ENCODE assay signal across 8 cellular contexts in genomic region chr1:149558350-149558825, GRCh38. TPM values are rescaled to one million over a fixed set of nuclear protein-coding genes. Genes with fewer than 3 reads are reported as not detected.
A peak's percentile ranks its signal among the peaks of the same experiment; 100 is the strongest.
DNase-seq lines count a peak whose midpoint lies in the region; FAIRE-seq and TF ChIP-seq lines count a peak whose summit lies in the region.
"Not testable (repeated sequence)": the region's sequence is repeated elsewhere in the genome, so short reads cannot be mapped to it uniquely, and the experiment has no call there.

No MANE protein-coding gene starts in this region.

- dilution Hi-C loops in endothelial cell of umbilical vein (cut with MboI; ENCODE audit: extremely low pct_ligation_motif_present, low sequenced_read_pairs), result not testable (repeated sequence)

- H3K27me3 ChIP-seq in HUES48 (ENCODE audit: control insufficient read depth, insufficient read depth, low read length); endothelial cell of umbilical vein (ENCODE audit: control insufficient read depth in 2 of 2, insufficient read depth in 2 of 2, low read length in 2 of 2): not testable (repeated sequence)

- H3K9me3 ChIP-seq in HUES48 (ENCODE audit: control insufficient read depth, insufficient read depth, low read length); endothelial cell of umbilical vein (replicated peaks; ENCODE audit: control insufficient read depth, insufficient read depth, low read length); kidney (ENCODE audit: control insufficient read depth in 1 of 2, low read length in 2 of 2): not testable (repeated sequence)

- peak; percentile 13 for DNase-seq in Ammon's horn (ENCODE audit: low spot score)
- peak; percentile 68 for DNase-seq in activated CD4-positive, CD25-positive, alpha-beta regulatory T cell treated with anti-CD3 and anti-CD28 coated beads, Interleukin-2, amount 50 U/mL, for 72 hours
- peak; percentile 65 for DNase-seq in activated naive CD4-positive, alpha-beta T cell treated with anti-CD3 and anti-CD28 coated beads, Interleukin-2, amount 50 U/mL, for 16 hours
- DNase-seq in endothelial cell of umbilical vein (ENCODE audit: low read depth, low spot score), result peak; percentile 26
- DNase-seq in kidney, result peak; percentile 61
- peak; percentile 80 for DNase-seq in posterior vena cava (ENCODE audit: low spot score)
- peak; percentile 18 to 44 for DNase-seq in stimulated activated CD8-positive, alpha-beta memory T cell treated with anti-CD3 and anti-CD28 coated beads, Interleukin-15, amount 100 ng/mL, for 48 hours (ENCODE audit: low read depth in 2 of 2)

- peak overlapping the region; percentile 8 for H3K27ac ChIP-seq in HUES48 (ENCODE audit: low read depth, low read length)
- not testable (repeated sequence) for H3K27ac ChIP-seq in endothelial cell of umbilical vein (ENCODE audit: insufficient read depth, low read depth, low read length); kidney (ENCODE audit: low read depth in 2 of 2, low read length in 2 of 2)

- BruUV-seq in endothelial cell of umbilical vein (replicated peaks; lab: Mats Ljungman, UMichigan), result not testable (repeated sequence)

- TF ChIP-seq CTCF in endothelial cell of umbilical vein (IDR thresholded peaks at IDR 0.05; ENCODE audit: extremely low read depth in 1 of 2, insufficient read depth in 1 of 2, low read depth in 1 of 2, low read length in 2 of 2); kidney (IDR thresholded peaks at IDR 0.05; ENCODE audit: borderline replicate concordance, extremely low read depth, insufficient read depth): not testable (repeated sequence)

- FAIRE-seq in endothelial cell of umbilical vein (lab: Jason Lieb, UNC); kidney (lab: Jason Lieb, UNC): not testable (repeated sequence)

- H3K79me2 ChIP-seq in endothelial cell of umbilical vein (ENCODE audit: control insufficient read depth, insufficient read depth, low read length), result not testable (repeated sequence)

- H3K4me3 ChIP-seq in HUES48 (ENCODE audit: low read depth, low read length) (peak overlapping the region; percentile 43), endothelial cell of umbilical vein (replicated peaks in 1 of 3; ENCODE audit: insufficient read depth in 1 of 3, low read depth in 1 of 3, low read length in 3 of 3) (peak overlapping the region in 1 of 3 experiments; percentile 18), kidney (ENCODE audit: low read length in 2 of 2) (peak overlapping the region in 1 of 2 donors; percentile 34)

- not testable (repeated sequence) for H2AFZ ChIP-seq in endothelial cell of umbilical vein (ENCODE audit: low read depth, low read length)

- not testable (repeated sequence) for H3K4me1 ChIP-seq in HUES48 (ENCODE audit: control insufficient read depth, insufficient read depth, low read length); endothelial cell of umbilical vein (ENCODE audit: control insufficient read depth, extremely low read depth, insufficient read depth, low read length); kidney (ENCODE audit: control insufficient read depth in 1 of 2, insufficient read depth in 1 of 2, low read depth in 1 of 2, low read length in 2 of 2)

- intact Hi-C loops in endothelial cell of umbilical vein (cut with micrococcal nuclease); kidney (cut with DNase I); posterior vena cava (cut with DNase I): not testable (repeated sequence)

- TF ChIP-seq POLR2A in endothelial cell of umbilical vein (IDR thresholded peaks at IDR 0.05; ENCODE audit: low read depth, low read length), result not testable (repeated sequence)

- POLR2A ChIA-PET in endothelial cell of umbilical vein (lab: Charles Lee), result not testable (repeated sequence)

- H4K20me1 ChIP-seq in endothelial cell of umbilical vein (replicated peaks; ENCODE audit: control insufficient read depth, extremely low read depth, insufficient read depth, low read length), result not testable (repeated sequence)

- H3K9me1 ChIP-seq in endothelial cell of umbilical vein (replicated peaks; ENCODE audit: control insufficient read depth, extremely low read depth, insufficient read depth, low read length), result not testable (repeated sequence)

- H3K4me2 ChIP-seq in endothelial cell of umbilical vein (ENCODE audit: insufficient read depth, low read length), result not testable (repeated sequence)

- CTCF ChIA-PET in endothelial cell of umbilical vein (lab: Charles Lee), result not testable (repeated sequence)

- not testable (repeated sequence) for H3K9ac ChIP-seq in HUES48 (ENCODE audit: low read depth, low read length); endothelial cell of umbilical vein (replicated peaks; ENCODE audit: extremely low read depth, insufficient read depth, low read length); kidney (ENCODE audit: low read length in 2 of 2)

- H3K36me3 ChIP-seq in HUES48 (ENCODE audit: control insufficient read depth, insufficient read depth, low read length); endothelial cell of umbilical vein (ENCODE audit: control insufficient read depth in 2 of 2, extremely low read depth in 1 of 2, insufficient read depth in 2 of 2, low read length in 2 of 2); kidney (ENCODE audit: control insufficient read depth in 1 of 2, insufficient read depth in 2 of 2, low read length in 2 of 2): not testable (repeated sequence)

RNA-seq across cellular contexts. Expression of gene PPIAL4C, which starts 25.3 kb away (rescaled TPM):
- total RNA-seq in endothelial cell of umbilical vein (not detected in 2 replicates), kidney (0.98 TPM), posterior vena cava (not detected)
- polyA plus RNA-seq in endothelial cell of umbilical vein (not detected in 2 replicates), kidney (ENCODE audit: insufficient read depth, low read depth, low replicate concordance) (not detected)
- polyA plus RNA-seq in endothelial cell of umbilical vein (2011; cell fraction: cytosol; rRNA removed), result not detected in 2 replicates
- polyA plus RNA-seq in endothelial cell of umbilical vein (2011; cell fraction: nucleus; rRNA removed), result not detected in 2 replicates
- not detected in 2 replicates for polyA plus RNA-seq in endothelial cell of umbilical vein (2012)
- polyA minus RNA-seq in endothelial cell of umbilical vein, result not detected in 2 replicates
- not detected for polyA minus RNA-seq in endothelial cell of umbilical vein (2011; cell fraction: cytosol; rRNA and poly(A)+ RNA removed)
- not detected in 2 replicates for polyA minus RNA-seq in endothelial cell of umbilical vein (2011; cell fraction: nucleus; rRNA and poly(A)+ RNA removed)

Comparison
In these comparisons a context has a peak if more than half of its experiments do, and no peak if none do; other contexts are left out.
1. DNase-seq: peak in every context shown above with its lines; median percentile 80 in posterior vena cava; 68 in activated CD4-positive, CD25-positive, alpha-beta regulatory T cell treated with anti-CD3 and anti-CD28 coated beads, Interleukin-2, amount 50 U/mL, for 72 hours; 65 in activated naive CD4-positive, alpha-beta T cell treated with anti-CD3 and anti-CD28 coated beads, Interleukin-2, amount 50 U/mL, for 16 hours; 61 in kidney; 31 in stimulated activated CD8-positive, alpha-beta memory T cell treated with anti-CD3 and anti-CD28 coated beads, Interleukin-15, amount 100 ng/mL, for 48 hours; 26 in endothelial cell of umbilical vein; 13 in Ammon's horn.